Comparison of ENCODE assay signal across 3 cellular contexts in the genomic region with DNA sequence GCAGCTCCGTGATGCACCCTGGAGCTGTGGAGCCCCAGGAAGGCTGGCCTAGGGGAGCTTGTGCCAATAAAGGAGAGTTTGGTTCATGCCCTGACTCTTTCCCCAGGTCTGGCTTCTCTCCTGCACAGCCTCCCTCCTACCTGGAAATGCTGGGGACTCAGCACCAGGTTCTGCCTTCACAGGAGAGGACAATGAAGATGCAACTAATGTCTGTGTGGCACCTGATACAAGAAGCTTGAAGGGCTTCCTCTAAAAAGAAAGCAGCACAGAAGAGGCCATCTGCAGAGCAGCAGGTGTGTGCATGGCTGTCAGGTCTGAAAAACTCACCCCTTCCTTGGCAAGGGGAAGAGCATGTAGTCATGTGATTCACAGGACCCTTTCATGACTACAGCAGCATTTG. TPM values are rescaled to one million over a fixed set of nuclear protein-coding genes. Genes with fewer than 3 reads are reported as not detected.
"Had no signal": no experiment of that assay in that cellular context is flagged by ENCODE, and none has a peak within 500 bp of the region (broad histone marks: within the 10 kb centered on the region; RNA-seq: fewer than 3 reads in every experiment).

No MANE protein-coding gene starts in this region.

- ATAC-seq: GM12878 had no signal

- H3K4me3 ChIP-seq: GM12878 had no signal

- DNase-seq: GDM1, GF-D8 had no signal

RNA-seq across cellular contexts. Expression of gene SLC44A3, which starts 43.7 kb away (rescaled TPM):
- total RNA-seq: GM12878 had no signal
- polyA plus RNA-seq: GM12878 had no signal
